18 cellular contexts compared by ENCODE assay signal in the genomic region with DNA sequence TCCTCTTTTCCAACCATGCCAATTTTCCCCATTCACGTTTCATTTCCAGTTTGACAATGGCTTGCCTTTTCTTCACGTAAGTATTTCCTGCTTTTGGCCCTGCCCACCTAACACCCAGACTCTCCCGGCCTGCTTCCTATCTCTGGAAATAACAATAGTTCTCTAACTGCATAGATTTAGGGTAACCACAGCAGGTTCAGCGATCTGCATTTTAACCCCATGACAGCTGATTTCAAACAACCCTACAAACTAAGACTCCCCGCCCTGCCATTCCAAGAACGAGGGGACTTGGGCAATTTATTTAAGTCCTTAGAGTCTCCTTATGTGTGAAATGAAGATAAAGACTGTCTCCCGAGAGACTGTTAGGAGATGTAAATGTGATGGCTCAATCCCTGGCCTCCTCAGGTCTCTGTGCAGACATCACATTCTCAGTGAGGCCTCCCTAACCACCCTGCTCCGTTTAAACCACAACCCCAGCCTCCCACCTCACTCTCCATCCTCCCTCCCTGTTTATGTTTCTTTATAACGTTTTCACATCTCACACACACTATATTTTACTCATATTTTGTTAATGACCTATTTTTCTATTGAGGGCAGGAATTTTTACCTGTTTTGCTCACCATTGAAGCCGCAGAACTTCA.
A peak's percentile ranks its signal among the peaks of the same experiment; 100 is the strongest.
DNase-seq lines count a peak whose midpoint lies in the region.
"Had no signal": no experiment of that assay in that cellular context is flagged by ENCODE, and none has a peak within 500 bp of the region (broad histone marks: within the 10 kb centered on the region; RNA-seq: fewer than 3 reads in every experiment).

No MANE protein-coding gene starts in this region.

- no peaks in the 10 kb centered on the region for H3K79me2 ChIP-seq in trophoblast cell (ENCODE audit: control insufficient read depth, insufficient read depth, low read length, poor library complexity)

- no peak overlapping the region for H2BK120ac ChIP-seq in trophoblast cell (ENCODE audit: insufficient read depth, low read length, poor library complexity)

- peak overlapping the region; percentile 33 for H4K91ac ChIP-seq in trophoblast cell (ENCODE audit: low read depth, low read length)

- no peak overlapping the region for H2BK5ac ChIP-seq in trophoblast cell (ENCODE audit: low read depth, low read length, poor library complexity)

- no peak overlapping the region for H3K27ac ChIP-seq in trophoblast cell (ENCODE audit: low read depth, low read length)
- H3K27ac ChIP-seq: epithelial cell of prostate, vagina had no signal

- no peaks in the 10 kb centered on the region for H3K9me3 ChIP-seq in trophoblast cell (ENCODE audit: insufficient read depth, low read depth, low read length)
- H3K9me3 ChIP-seq: vagina had no signal

- H3K4ac ChIP-seq in trophoblast cell (ENCODE audit: low read depth, low read length) = no peak overlapping the region

- no peaks in the 10 kb centered on the region for H3K27me3 ChIP-seq in trophoblast cell (ENCODE audit: insufficient read depth, low read length)
- H3K27me3 ChIP-seq: vagina had no signal

- H3K4me2 ChIP-seq in trophoblast cell (ENCODE audit: low read length) = no peak overlapping the region

- H3K9me3 Mint-ChIP-seq in activated T-cell treated with anti-CD3 and anti-CD28 coated beads, Interleukin-2, amount 50 U/mL, for 24 hours = peaks cover 6% of the 10 kb centered on the region
- H3K9me3 Mint-ChIP-seq in activated naive CD8-positive, alpha-beta T cell (ENCODE audit: low read depth) = no peaks in the 10 kb centered on the region

- H2AK5ac ChIP-seq in trophoblast cell (ENCODE audit: low read length) = no peak overlapping the region

- no peak overlapping the region for H4K8ac ChIP-seq in trophoblast cell (ENCODE audit: low read depth, low read length)

- H2AFZ ChIP-seq in trophoblast cell (ENCODE audit: insufficient read depth, low read length, poor library complexity) = no peak overlapping the region

- H3K79me1 ChIP-seq in trophoblast cell (ENCODE audit: low read length) = no peaks in the 10 kb centered on the region

- H3K27me3 Mint-ChIP-seq in activated T-cell treated with anti-CD3 and anti-CD28 coated beads, Interleukin-2, amount 50 U/mL, for 24 hours = no peaks in the 10 kb centered on the region
- H3K27me3 Mint-ChIP-seq in activated naive CD8-positive, alpha-beta T cell = no peaks in the 10 kb centered on the region
- H3K27me3 Mint-ChIP-seq: brain had no signal

- peak overlapping the region; percentile 2 for H2BK12ac ChIP-seq in trophoblast cell (ENCODE audit: low read length)

- WGBS in trophoblast cell (ENCODE audit: extremely low coverage, insufficient coverage, insufficient read length) = 100% methylated on average over 1 of the region's 10 CpGs

- H3K9ac ChIP-seq in trophoblast cell (ENCODE audit: low read length) = no peak overlapping the region

- peak overlapping the region; percentile 34 for H3K14ac ChIP-seq in trophoblast cell (ENCODE audit: low read length)

- H4K12ac ChIP-seq in trophoblast cell (ENCODE audit: low read depth, low read length) = no peak overlapping the region

- peaks cover 89% of the 10 kb centered on the region for H3K4me1 Mint-ChIP-seq in activated T-cell treated with anti-CD3 and anti-CD28 coated beads, Interleukin-2, amount 50 U/mL, for 24 hours (ENCODE audit: low read depth)
- H3K4me1 Mint-ChIP-seq in activated naive CD8-positive, alpha-beta T cell (ENCODE audit: low read depth) = peaks cover 86% of the 10 kb centered on the region

- H3K4me1 ChIP-seq in trophoblast cell (ENCODE audit: control insufficient read depth in 1 of 2, insufficient read depth in 2 of 2, low read length in 2 of 2) = peaks cover 2 to 9% of the 10 kb centered on the region in 2 experiments

- peak overlapping the region; percentile 5 for H3K4me3 Mint-ChIP-seq in activated T-cell treated with anti-CD3 and anti-CD28 coated beads, Interleukin-2, amount 50 U/mL, for 24 hours
- H3K4me3 Mint-ChIP-seq in activated naive CD8-positive, alpha-beta T cell = peak overlapping the region; percentile 30
- H3K4me3 Mint-ChIP-seq: brain had no signal

- DNase-seq in activated T-cell treated with anti-CD3 and anti-CD28 coated beads, Interleukin-2, amount 50 U/mL, for 24 hours = no peak
- DNase-seq in activated T-cell treated with anti-CD3 and anti-CD28 coated beads, Interleukin-2, amount 50 U/mL, for 1 hour = no peak
- DNase-seq in OCI-M1 (lab: John Stamatoyannopoulos, UW) (peak; percentile 80), trophoblast cell (no peak), SW 1271 (lab: John Stamatoyannopoulos, UW) (no peak), CD1c-positive myeloid dendritic cell (ENCODE audit: extremely low spot score) (no peak)
- no peak for DNase-seq in stimulated activated CD4-positive, alpha-beta T cell treated with anti-CD3 and anti-CD28 coated beads, Interleukin-2, amount 100 ng/mL, for 48 hours
- DNase-seq: ACHN; activated CD4-positive, CD25-positive, alpha-beta regulatory T cell treated with anti-CD3 and anti-CD28 coated beads, Interleukin-2, amount 50 U/mL, for 72 hours; activated effector memory CD4-positive, alpha-beta T cell treated with anti-CD3 and anti-CD28 coated beads, Interleukin-2, amount 50 U/mL, for 16 hours; left colon; NCI-H1694; NCI-H446; stimulated activated CD4-positive, alpha-beta T cell treated with anti-CD3 and anti-CD28 coated beads, Interleukin-15, amount 100 ng/mL, for 24 hours had no signal

- H3K36me3 Mint-ChIP-seq in activated T-cell treated with anti-CD3 and anti-CD28 coated beads, Interleukin-2, amount 50 U/mL, for 24 hours (ENCODE audit: low read depth) = peaks cover 81% of the 10 kb centered on the region
- peaks cover 40% of the 10 kb centered on the region for H3K36me3 Mint-ChIP-seq in activated naive CD8-positive, alpha-beta T cell

- peak overlapping the region; percentile 6 for H3K18ac ChIP-seq in trophoblast cell (ENCODE audit: low read length)

- no peak overlapping the region for H3K23ac ChIP-seq in trophoblast cell (ENCODE audit: low read length)

- H3K27ac Mint-ChIP-seq in activated T-cell treated with anti-CD3 and anti-CD28 coated beads, Interleukin-2, amount 50 U/mL, for 24 hours = peak overlapping the region; percentile 93
- H3K27ac Mint-ChIP-seq in activated naive CD8-positive, alpha-beta T cell = peak overlapping the region; percentile 98

- no peaks in the 10 kb centered on the region for H3K36me3 ChIP-seq in trophoblast cell (ENCODE audit: control insufficient read depth in 1 of 2, insufficient read depth in 2 of 2, low read length in 2 of 2)
- H3K36me3 ChIP-seq: vagina had no signal

- no peak overlapping the region for H3K4me3 ChIP-seq in trophoblast cell (ENCODE audit: low read depth, low read length)
- H3K4me3 ChIP-seq: vagina had no signal
